33 cellular contexts compared by ENCODE assay signal in the genomic region with DNA sequence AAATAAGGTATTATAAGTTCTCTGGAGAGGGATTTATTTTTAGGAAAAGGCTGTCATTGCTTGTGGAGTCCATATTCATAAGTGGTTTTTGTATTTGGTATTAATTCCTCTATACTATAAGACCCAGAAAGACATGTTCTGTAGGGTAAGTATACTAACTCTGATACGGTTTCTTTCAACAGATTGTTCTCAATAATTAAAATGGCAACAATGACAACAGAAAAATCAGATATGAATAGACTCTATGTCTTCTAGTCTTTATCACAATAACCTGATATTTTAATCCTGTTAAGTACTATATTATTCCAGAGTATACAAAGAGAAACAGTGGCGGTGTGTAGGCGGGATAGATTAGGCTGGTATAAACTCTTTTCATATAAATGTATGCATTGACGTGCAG.
A peak's percentile ranks its signal among the peaks of the same experiment; 100 is the strongest.
DNase-seq lines count a peak whose midpoint lies in the region; TF ChIP-seq lines count a peak whose summit lies in the region.
"Had no signal": no experiment of that assay in that cellular context is flagged by ENCODE, and none has a peak within 500 bp of the region (broad histone marks: within the 10 kb centered on the region; RNA-seq: fewer than 3 reads in every experiment).

No MANE protein-coding gene starts in this region.

- POLR2A ChIA-PET in A673 (lab: Charles Lee; ENCODE audit: low non-redundant PET) = no interaction called here

- no peaks in the 10 kb centered on the region for H3K36me3 ChIP-seq in A673 (ENCODE audit: insufficient read depth, low read length, poor library complexity, severe bottlenecking)
- no peaks in the 10 kb centered on the region for H3K36me3 ChIP-seq in HAP-1 (replicated peaks)
- H3K36me3 ChIP-seq: BE2C; BLaER1; BLaER1 treated with 17β-estradiol and CSF1 and Interleukin-3, amounts not matched to agents 10 nM and 100 nM had no signal

- H3K4me1 ChIP-seq in A673 (ENCODE audit: insufficient read depth, low read length, poor library complexity, severe bottlenecking) (no peaks in the 10 kb centered on the region), HAP-1 (peaks cover 16% of the 10 kb centered on the region)
- H3K4me1 ChIP-seq: A549, BE2C, Caco-2 had no signal

- no peak overlapping the region for H3K4me3 ChIP-seq in A673 (ENCODE audit: low read depth, low read length, poor library complexity, severe bottlenecking)
- no peak overlapping the region for H3K4me3 ChIP-seq in HAP-1
- H3K4me3 ChIP-seq: A549; BLaER1; BLaER1 treated with 17β-estradiol and CSF1 and Interleukin-3, amounts not matched to agents 10 nM and 100 nM had no signal

- no TSS peak for BruUV-seq in A673 (replicated peaks; lab: Mats Ljungman, UMichigan)

- H3K27me3 ChIP-seq in A673 (replicated peaks; ENCODE audit: insufficient read depth, low read depth, low read length, poor library complexity) (peaks cover 60% of the 10 kb centered on the region), HAP-1 (ENCODE audit: low read depth) (no peaks in the 10 kb centered on the region)
- H3K27me3 ChIP-seq: BE2C; BLaER1; BLaER1 treated with 17β-estradiol and CSF1 and Interleukin-3, amounts not matched to agents 10 nM and 100 nM had no signal

- DNase-seq in NCI-H748 (lab: John Stamatoyannopoulos, UW; ENCODE audit: unreplicated experiment) = peak; percentile 48
- no peak for DNase-seq in NCI-H748 treated with DMSO at 0.1 percent for 48 hours (lab: John Stamatoyannopoulos, UW)
- DNase-seq in A673 (ENCODE audit: low spot score) = peak; percentile 22
- peak; percentile 70 to 97 for DNase-seq in HAP-1 (ENCODE audit: low spot score in 2 of 2)
- DNase-seq in NCI-H69 (lab: John Stamatoyannopoulos, UW) = peak; percentile 2
- DNase-seq in NCI-H1105 treated with DMSO at 0.1 percent for 48 hours (lab: John Stamatoyannopoulos, UW) = no peak
- DNase-seq in MV-4-11 (lab: John Stamatoyannopoulos, UW) = no peak
- no peak for DNase-seq in NCI-H1417 treated with DMSO at 0.1 percent for 48 hours (lab: John Stamatoyannopoulos, UW)
- DNase-seq: 8988T; ACHN; AML-193; BE2C; C1 segment of cervical spinal cord; Caco-2; Calu3; CD4-positive, alpha-beta memory T cell; CD4-positive, alpha-beta T cell; CD4-positive, CD25-positive, alpha-beta regulatory T cell; CD8-positive, alpha-beta memory T cell; CD8-positive, alpha-beta T cell; COR-L47; DMS 273 treated with DMSO at 0.1 percent for 48 hours; DMS153; DMS53; DMS79; DMS79 treated with DMSO at 0.1 percent for 48 hours; DND-41; EL had no signal

- intact Hi-C loops in A673 (cut with micrococcal nuclease; ENCODE audit: unreplicated experiment) = no loop called here

- in situ Hi-C loops in HAP-1 (cut with MboI; ENCODE audit: low sequenced_read_pairs) = no loop called here

- CTCF ChIA-PET in A673 (lab: Charles Lee) = no interaction called here

- no peaks in the 10 kb centered on the region for H3K9me3 ChIP-seq in A673 (ENCODE audit: low read depth, low read length, poor library complexity, severe bottlenecking)
- no peaks in the 10 kb centered on the region for H3K9me3 ChIP-seq in HAP-1
- H3K9me3 ChIP-seq: A549; BE2C; BLaER1; BLaER1 treated with 17β-estradiol and CSF1 and Interleukin-3, amounts not matched to agents 10 nM and 100 nM; Caco-2 had no signal

- no peak overlapping the region for H3K27ac ChIP-seq in A673 (ENCODE audit: low read depth, low read length, poor library complexity, severe bottlenecking)
- H3K27ac ChIP-seq: 22Rv1; A549; BLaER1; BLaER1 treated with 17β-estradiol and CSF1 and Interleukin-3, amounts not matched to agents 10 nM and 100 nM; C4-2B had no signal

- no peak for TF ChIP-seq CTCF in A673 (conservative IDR thresholded peaks at IDR 0.05; ENCODE audit: low read depth, low read length)

Comparison
In these comparisons a context has a peak if more than half of its experiments do, and no peak if none do; other contexts are left out.
1. DNase-seq: peak in NCI-H748 (single experiment), A673 (single experiment), HAP-1 (2 of 2) and NCI-H69 (single experiment); none in NCI-H748 treated with DMSO at 0.1 percent for 48 hours (single experiment), NCI-H1105 treated with DMSO at 0.1 percent for 48 hours (single experiment), MV-4-11 (single experiment) and NCI-H1417 treated with DMSO at 0.1 percent for 48 hours (single experiment).